ENCODE assay signal across 10 cellular contexts in genomic region chr9:69946800-69947437, GRCh38.
DNase-seq lines count a peak whose midpoint lies in the region; ATAC-seq, FAIRE-seq and TF ChIP-seq lines count a peak whose summit lies in the region.
"Had no signal": no experiment of that assay in that cellular context is flagged by ENCODE, and none has a peak within 500 bp of the region (broad histone marks: within the 10 kb centered on the region; RNA-seq: fewer than 3 reads in every experiment).

No MANE protein-coding gene starts in this region.

- TF ChIP-seq CTCF in foreskin fibroblast (IDR thresholded peaks at IDR 0.05; ENCODE audit: low read depth, low read length): no peak

- no peak overlapping the region for H3K4me3 ChIP-seq in GM23248
- H3K4me3 ChIP-seq in SJCRH30: no peak overlapping the region
- H3K4me3 ChIP-seq in foreskin fibroblast (ENCODE audit: low read depth in 1 of 2, low read length in 2 of 2): no peak overlapping the region

- DNase-seq in GM23248 (peak; percentile 95), SJCRH30 (peak; percentile 19 to 41), foreskin fibroblast (peak; percentile 89 to 94), renal cortical epithelial cell (ENCODE audit: low read depth) (peak; percentile 93), GM12891 (ENCODE audit: insufficient read length, low spot score) (no peak), SKM-1 treated with dmso at 0.1 percent for 144 hours (lab: John Stamatoyannopoulos, UW; ENCODE audit: unreplicated experiment) (no peak)
- no peak for DNase-seq in activated naive CD4-positive, alpha-beta T cell (lab: John Stamatoyannopoulos, UW)
- DNase-seq: naive B cell, RPMI8226 had no signal

- H4K20me1 ChIP-seq in GM23248 (ENCODE audit: insufficient read depth): no peaks in the 10 kb centered on the region

- no peak for ATAC-seq in GM21786 (IDR thresholded peaks at IDR 0.05; ENCODE audit: unreplicated experiment)

- in situ Hi-C loops in GM23248 (cut with MboI): no loop called here

- peak overlapping the region; percentile 16; the same call in 1 of the 2 replicates for H2AFZ ChIP-seq in GM23248

- H3K36me3 ChIP-seq in GM23248 (ENCODE audit: low read depth) (no peaks in the 10 kb centered on the region), SJCRH30 (no peaks in the 10 kb centered on the region)

- H3K27me3 ChIP-seq in GM23248 (replicated peaks; ENCODE audit: insufficient read depth) (no peaks in the 10 kb centered on the region), SJCRH30 (no peaks in the 10 kb centered on the region)

- H3K9ac ChIP-seq in GM23248: peak overlapping the region; percentile 71

- no peaks in the 10 kb centered on the region for H3K79me2 ChIP-seq in GM23248 (ENCODE audit: insufficient read depth)

- WGBS in GM23248 (ENCODE audit: low coverage in 1 of 2, low lambda C conversion rate in 2 of 2, missing lambda C conversion rate in 2 of 2), 2 experiments: 3 to 5% methylated on average over 1 of the region's 1 CpG

- H3F3A ChIP-seq in GM23248 (ENCODE audit: insufficient read depth): peaks cover 43% of the 10 kb centered on the region

- H3K9me2 ChIP-seq in GM23248 (ENCODE audit: insufficient read depth): no peaks in the 10 kb centered on the region

- H3K9me3 ChIP-seq in GM23248 (ENCODE audit: low read depth) (no peaks in the 10 kb centered on the region), SJCRH30 (replicated peaks) (no peaks in the 10 kb centered on the region)

- TF ChIP-seq POLR2A in GM12891 (IDR thresholded peaks at IDR 0.05; ENCODE audit: low read depth, low read length): no peak

- H3K4me1 ChIP-seq in GM23248 (ENCODE audit: insufficient read depth) (peaks cover 52% of the 10 kb centered on the region), SJCRH30 (peaks cover 27% of the 10 kb centered on the region)

- H3K4me2 ChIP-seq in GM23248 (ENCODE audit: unreplicated experiment): peak overlapping the region; percentile 55

- H3K27ac ChIP-seq in GM23248 (peak overlapping the region; percentile 94), SJCRH30 (peak overlapping the region; percentile 52)

- no peak for FAIRE-seq in GM12891 (lab: Jason Lieb, UNC)

TF ChIP-seq in GM12891, 5 proteins besides CTCF, POLR2A, EP300 and RAD21:
- TF ChIP-seq SPI1 (IDR thresholded peaks at IDR 0.05; ENCODE audit: low read depth, low read length) (no peak), PAX5 (IDR thresholded peaks at IDR 0.05; ENCODE audit: insufficient read depth, low read length, severe bottlenecking) (no peak), TAF1 (IDR thresholded peaks at IDR 0.05; ENCODE audit: low read depth, low read length) (no peak), POU2F2 (IDR thresholded peaks at IDR 0.05; ENCODE audit: low read depth, low read length) (no peak), POLR2AphosphoS5 (IDR thresholded peaks at IDR 0.05; ENCODE audit: low read depth, low read length) (no peak)

Comparison
In these comparisons a context has a peak if more than half of its experiments do, and no peak if none do; other contexts are left out.
1. DNase-seq: peak in GM23248 (single experiment), SJCRH30 (2 of 2), foreskin fibroblast (2 of 2) and renal cortical epithelial cell (single experiment); none in activated naive CD4-positive, alpha-beta T cell (0 of 4), GM12891 (single experiment) and SKM-1 treated with dmso at 0.1 percent for 144 hours (single experiment).